ENCODE assay signal across 8 cellular contexts in genomic region chr12:89040146-89040964, GRCh38.
DNase-seq lines count a peak whose midpoint lies in the region; ATAC-seq lines count a peak whose summit lies in the region.

No MANE protein-coding gene starts in this region.

- peak; percentile 95 for ATAC-seq in GM18870 (IDR thresholded peaks at IDR 0.05; ENCODE audit: unreplicated experiment)
- ATAC-seq in HG02938 (IDR thresholded peaks at IDR 0.05; ENCODE audit: unreplicated experiment): peak; percentile 97

- peak; percentile 32 to 44 for DNase-seq in SHP77 (lab: John Stamatoyannopoulos, UW)
- peak; percentile 60 for DNase-seq in activated gamma-delta T cell treated with anti-CD3 and anti-CD28 coated beads, Interleukin-2, amount 50 U/mL, for 16 hours (ENCODE audit: low read depth)
- peak; percentile 73 to 86 (median 75) for DNase-seq in stimulated activated CD4-positive, alpha-beta T cell treated with anti-CD3 and anti-CD28 coated beads, Interleukin-12 subunit alpha, Interleukin-12 subunit beta, amount 100 ng/mL, for 48 hours (ENCODE audit: low read depth in 2 of 3, low spot score in 1 of 3)
- no peak for DNase-seq in NCI-H1694 (lab: John Stamatoyannopoulos, UW)
- no peak for DNase-seq in mesenteric fat pad (ENCODE audit: low spot score)
- no peak for DNase-seq in foreskin melanocyte

Comparison
In these comparisons a context has a peak if more than half of its experiments do, and no peak if none do; other contexts are left out.
1. DNase-seq: peak in SHP77 (2 of 2), activated gamma-delta T cell treated with anti-CD3 and anti-CD28 coated beads, Interleukin-2, amount 50 U/mL, for 16 hours (single experiment) and stimulated activated CD4-positive, alpha-beta T cell treated with anti-CD3 and anti-CD28 coated beads, Interleukin-12 subunit alpha, Interleukin-12 subunit beta, amount 100 ng/mL, for 48 hours (3 of 3); none in NCI-H1694 (single experiment), mesenteric fat pad (single experiment) and foreskin melanocyte (single experiment).